ENCODE assay signal across 8 cellular contexts in the genomic region with DNA sequence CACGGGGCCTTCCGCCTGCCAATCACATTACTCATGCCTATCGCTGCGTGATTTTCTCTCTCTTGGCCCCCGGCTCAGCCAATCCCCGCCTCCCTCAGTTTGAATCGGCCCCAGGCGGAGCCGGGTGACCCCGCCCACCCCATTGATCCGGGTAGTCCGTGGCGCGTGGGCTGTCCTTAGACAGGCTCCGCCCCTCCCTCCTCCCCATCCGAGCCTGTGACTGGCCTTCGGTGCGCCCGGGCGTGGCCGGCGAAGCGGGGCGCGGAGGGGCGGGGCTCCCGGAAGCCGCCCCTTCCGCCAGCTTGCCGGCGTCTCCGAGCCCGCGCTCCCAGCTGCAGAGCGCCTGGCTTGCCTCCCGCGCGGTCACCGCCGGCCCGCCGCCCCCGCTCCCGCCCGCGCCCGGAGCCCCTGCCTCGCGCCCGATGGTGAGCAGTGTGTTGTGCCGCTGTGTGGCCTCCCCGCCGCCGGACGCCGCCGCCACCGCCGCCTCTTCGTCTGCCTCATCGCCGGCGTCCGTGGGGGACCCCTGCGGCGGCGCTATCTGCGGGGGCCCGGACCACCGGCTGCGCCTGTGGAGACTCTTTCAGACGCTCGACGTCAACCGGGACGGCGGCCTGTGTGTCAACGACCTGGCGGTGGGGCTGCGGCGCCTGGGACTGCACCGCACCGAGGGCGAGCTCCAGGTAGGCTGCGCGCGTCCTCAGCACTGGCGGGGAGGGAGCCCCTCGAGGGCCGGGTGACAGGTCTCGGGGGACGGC. TPM values are rescaled to one million over a fixed set of nuclear protein-coding genes. Genes with fewer than 3 reads are reported as not detected.
DNase-seq lines count a peak whose midpoint lies in the region; TF ChIP-seq lines count a peak whose summit lies in the region.

A gene (plus strand): TSS at position 335 of the 758 bp plus-strand sequence. CDS start 88 bp downstream, at position 423.

- peak within 1 kb of the TSS; percentile 88 for H3K27ac Mint-ChIP-seq in HFFc6
- H3K27ac Mint-ChIP-seq in activated naive CD4-positive, alpha-beta T cell treated with anti-CD3 and anti-CD28 coated beads, Interleukin-2, amount 10 ng/mL, durations not matched to agents 7 days and 5 days: peak within 1 kb of the TSS; percentile 85

- peaks cover 3% of the 10 kb centered on the region; the same call in 1 of the 2 replicates for H3K27me3 Mint-ChIP-seq in HFFc6 (ENCODE audit: insufficient read depth)
- H3K27me3 Mint-ChIP-seq in activated naive CD4-positive, alpha-beta T cell treated with anti-CD3 and anti-CD28 coated beads, Interleukin-2, amount 10 ng/mL, durations not matched to agents 7 days and 5 days: no peaks in the 10 kb centered on the region

- DNase-seq in GM04503 (ENCODE audit: low read depth) (peak; percentile 88), HFFc6 (peak; percentile 98), NB4 (ENCODE audit: low read depth) (peak; percentile 98), SK-N-MC (ENCODE audit: low read depth, low spot score) (peak; percentile 91), germinal center (ENCODE audit: low spot score) (peak; percentile 98), nucleus accumbens (lab: John Stamatoyannopoulos, UW) (peak; percentile 72 to 100 (median 99)), suprapubic skin (ENCODE audit: low spot score in 2 of 2) (peak; percentile 100)
- peak; percentile 100 for DNase-seq in activated naive CD4-positive, alpha-beta T cell treated with anti-CD3 and anti-CD28 coated beads, Interleukin-2, amount 10 ng/mL, durations not matched to agents 7 days and 5 days

- H3K27ac ChIP-seq in SK-N-MC (peak within 1 kb of the TSS; percentile 96), suprapubic skin (peak within 1 kb of the TSS; percentile 95)

- peaks cover 11% of the 10 kb centered on the region for H3K36me3 Mint-ChIP-seq in HFFc6 (ENCODE audit: low read depth)
- peaks cover 43% of the 10 kb centered on the region for H3K36me3 Mint-ChIP-seq in activated naive CD4-positive, alpha-beta T cell treated with anti-CD3 and anti-CD28 coated beads, Interleukin-2, amount 10 ng/mL, durations not matched to agents 7 days and 5 days

- no peak for TF ChIP-seq EP300 in suprapubic skin (IDR thresholded peaks at IDR 0.05)

- H3K36me3 ChIP-seq in SK-N-MC (ENCODE audit: insufficient read depth, low read length) (peaks cover 3% of the 10 kb centered on the region; the same call in 1 of the 2 replicates), suprapubic skin (peaks cover 7% of the 10 kb centered on the region)

- H3K4me3 Mint-ChIP-seq in HFFc6: peak within 1 kb of the TSS; percentile 95
- H3K4me3 Mint-ChIP-seq in activated naive CD4-positive, alpha-beta T cell treated with anti-CD3 and anti-CD28 coated beads, Interleukin-2, amount 10 ng/mL, durations not matched to agents 7 days and 5 days: peak within 1 kb of the TSS; percentile 98

- peak within 1 kb of the TSS; percentile 88 for H3K4me3 ChIP-seq in NB4 (ENCODE audit: low read depth, low read length)
- H3K4me3 ChIP-seq in SK-N-MC: peak within 1 kb of the TSS; percentile 82
- peak within 1 kb of the TSS; percentile 94 for H3K4me3 ChIP-seq in suprapubic skin

- H3K27me3 ChIP-seq in suprapubic skin: no peaks in the 10 kb centered on the region

- H3K9me3 Mint-ChIP-seq in HFFc6: no peaks in the 10 kb centered on the region
- no peaks in the 10 kb centered on the region for H3K9me3 Mint-ChIP-seq in activated naive CD4-positive, alpha-beta T cell treated with anti-CD3 and anti-CD28 coated beads, Interleukin-2, amount 10 ng/mL, durations not matched to agents 7 days and 5 days

- WGBS in suprapubic skin: under 1% methylated on average over 29 of the region's 92 CpGs

- CTCF ChIA-PET in activated naive CD4-positive, alpha-beta T cell treated with anti-CD3 and anti-CD28 coated beads, Interleukin-2, amount 10 ng/mL, durations not matched to agents 7 days and 5 days (lab: Charles Lee): interaction anchor here (0.7 to 1.7 kb wide), 5 partner anchors 25 to 112 kb away, joined by 3 to 10 read pairs (median 3); no protein-coding TSS in a partner anchor

- peaks cover 69% of the 10 kb centered on the region for H3K4me1 ChIP-seq in suprapubic skin

- H3K4me1 Mint-ChIP-seq in HFFc6 (ENCODE audit: low read depth): peaks cover 43% of the 10 kb centered on the region
- peaks cover 66% of the 10 kb centered on the region for H3K4me1 Mint-ChIP-seq in activated naive CD4-positive, alpha-beta T cell treated with anti-CD3 and anti-CD28 coated beads, Interleukin-2, amount 10 ng/mL, durations not matched to agents 7 days and 5 days

- H3K9ac ChIP-seq in SK-N-MC (ENCODE audit: insufficient read length): peak within 1 kb of the TSS; percentile 88

- TF ChIP-seq POLR2A in NB4 (IDR thresholded peaks at IDR 0.05; ENCODE audit: extremely low read depth, insufficient read length) (no peak), suprapubic skin (IDR thresholded peaks at IDR 0.05) (peak; percentile 65 to 71)

- H3K9me3 ChIP-seq in SK-N-MC (ENCODE audit: low read depth, low read length) (no peaks in the 10 kb centered on the region), suprapubic skin (no peaks in the 10 kb centered on the region)

- TF ChIP-seq CTCF in HFFc6 (IDR thresholded peaks at IDR 0.05) (no peak), NB4 (IDR thresholded peaks at IDR 0.05; ENCODE audit: low read depth, low read length) (no peak), suprapubic skin (IDR thresholded peaks at IDR 0.05) (no peak)

RNA-seq across cellular contexts. Expression of the gene that starts here (rescaled TPM):
- 10 to 100 TPM; 16.5 to 20.7 (median 18.4) TPM for total RNA-seq in HFFc6 (2021; fragmentation: NEBNext Ultra II Directional; extraction: Animal tissue kit (Norgen Biotek cat#: 25700))
- 100 to 1,000 TPM in 1 of 4 donors, 10 to 100 TPM in 3; 37.9 to 106 (median 66.5) TPM for total RNA-seq in suprapubic skin

Comparison
In these comparisons a context has a peak if more than half of its experiments do, and no peak if none do; other contexts are left out.
1. Peak in every context shown above with its lines: DNase-seq, H3K4me3 ChIP-seq and H3K27ac ChIP-seq.